Comparison of ENCODE assay signal across 18 cellular contexts in the genomic region with DNA sequence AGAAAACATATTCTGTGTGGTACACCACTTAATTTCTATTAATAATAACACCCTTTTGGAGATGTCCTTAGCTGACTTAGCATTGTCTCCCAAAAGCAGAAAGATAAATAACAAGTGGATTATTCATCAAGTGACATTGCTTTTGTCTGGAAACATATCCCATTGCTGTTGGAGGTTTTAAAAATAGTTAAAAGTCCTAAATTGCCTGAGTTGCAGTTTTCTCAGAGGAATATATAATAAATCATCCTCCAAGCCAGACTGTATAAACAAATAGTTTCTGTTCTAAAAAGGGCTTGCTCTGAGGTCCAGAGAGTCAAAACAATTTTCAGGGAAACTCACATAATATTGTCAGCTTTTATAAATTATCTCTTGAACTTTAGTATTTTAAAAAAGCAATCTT.
"Had no signal": no experiment of that assay in that cellular context is flagged by ENCODE, and none has a peak within 500 bp of the region (broad histone marks: within the 10 kb centered on the region; RNA-seq: fewer than 3 reads in every experiment).

No MANE protein-coding gene starts in this region.

- H3K4me1 ChIP-seq: esophagus squamous epithelium, gastroesophageal sphincter, left ventricle myocardium inferior, lower lobe of right lung, psoas muscle, stomach, transverse colon had no signal

- H3K9me3 ChIP-seq: esophagus squamous epithelium, gastroesophageal sphincter, lower lobe of right lung, neutrophil, psoas muscle, thoracic aorta, transverse colon had no signal

- H3K27me3 ChIP-seq: esophagus squamous epithelium, gastroesophageal sphincter, neutrophil, stomach, transverse colon had no signal

- H3K27me3 Mint-ChIP-seq: dendritic cell treated with granulocyte-macrophage colony-stimulating factor and Interleukin-4, amounts not matched to agents 40 ng/mL and 50 ng/mL, for 4 days had no signal

- FAIRE-seq: colon, keratinocyte had no signal

- DNase-seq: esophagus squamous epithelium; glutamatergic neuron; left ventricle myocardium inferior; lower lobe of right lung; mesendoderm; naive thymus-derived CD4-positive, alpha-beta T cell; psoas muscle; stimulated activated naive CD4-positive, alpha-beta T cell; stomach; substantia nigra; transverse colon had no signal

- H3K27ac Mint-ChIP-seq: dendritic cell treated with granulocyte-macrophage colony-stimulating factor and Interleukin-4, amounts not matched to agents 40 ng/mL and 50 ng/mL, for 4 days; naive thymus-derived CD4-positive, alpha-beta T cell had no signal

- H3K4me3 ChIP-seq: esophagus squamous epithelium, gastroesophageal sphincter, left ventricle myocardium inferior, lower lobe of right lung, psoas muscle, skin epidermis, stomach, thoracic aorta, transverse colon had no signal

- H3K36me3 ChIP-seq: esophagus squamous epithelium, gastroesophageal sphincter, left ventricle myocardium inferior, lower lobe of right lung, neutrophil, stomach, thoracic aorta, transverse colon had no signal

- H3K4me3 Mint-ChIP-seq: dendritic cell treated with granulocyte-macrophage colony-stimulating factor and Interleukin-4, amounts not matched to agents 40 ng/mL and 50 ng/mL, for 4 days; naive thymus-derived CD4-positive, alpha-beta T cell had no signal

- H3K4me1 Mint-ChIP-seq: naive thymus-derived CD4-positive, alpha-beta T cell had no signal

- H3K27ac ChIP-seq: esophagus squamous epithelium, gastroesophageal sphincter, left ventricle myocardium inferior, lower lobe of right lung, neutrophil, psoas muscle, skin epidermis, stomach, thoracic aorta, transverse colon had no signal
